In the genomic region with DNA sequence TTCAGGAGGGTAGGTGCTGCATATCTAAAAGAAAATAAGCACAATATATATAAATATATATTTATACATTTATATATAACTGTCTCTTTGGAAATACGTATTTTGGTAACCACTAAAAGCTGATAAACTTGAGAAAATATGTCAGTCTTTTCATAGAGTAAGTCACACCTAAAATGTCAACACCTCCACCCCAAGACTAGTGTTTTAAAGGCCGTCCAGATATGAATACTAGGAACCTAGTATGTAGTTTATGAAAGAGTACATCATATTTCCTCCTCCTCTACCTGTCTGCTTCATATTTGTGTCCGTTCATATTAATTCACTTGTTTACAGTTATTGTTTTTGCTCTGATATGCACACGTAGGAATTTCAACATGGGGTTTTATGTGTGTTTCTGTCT, we compare ENCODE assay signal across 22 cellular contexts. TPM values are rescaled to one million over a fixed set of nuclear protein-coding genes. Genes with fewer than 3 reads are reported as not detected.
"Had no signal": no experiment of that assay in that cellular context is flagged by ENCODE, and none has a peak within 500 bp of the region (broad histone marks: within the 10 kb centered on the region; RNA-seq: fewer than 3 reads in every experiment).

No MANE protein-coding gene starts in this region.

- H3K9me3 ChIP-seq: SK-N-SH had no signal

- H3K27ac Mint-ChIP-seq: IgD-negative memory B cell had no signal

- FAIRE-seq: HTR-8/SVneo, K562, RCC 7860 had no signal

- H3K9me3 Mint-ChIP-seq: IgD-negative memory B cell had no signal

- DNase-seq: Kasumi-1, MM.1S, NCI-H1092 treated with DMSO at 0.1 percent for 48 hours, NCI-H1436, NCI-H187, NCI-H2029, NCI-H2081 treated with DMSO at 0.1 percent for 48 hours, NCI-H2171, NCI-H226, NCI-H446, NCI-H510A, NCI-H524 treated with DMSO at 0.1 percent for 48 hours, NCI-H69, NCI-H774, RPMI8226, SHP77, SK-N-SH had no signal

- H3K4me3 ChIP-seq: K562 had no signal

- H3K27me3 Mint-ChIP-seq: IgD-negative memory B cell had no signal

- ATAC-seq: K562 had no signal

- H3K4me3 Mint-ChIP-seq: IgD-negative memory B cell had no signal

RNA-seq across cellular contexts. Expression of a gene that starts 45.2 kb away (rescaled TPM):
- total RNA-seq: M059J had no signal
